1 cellular context compared by ENCODE assay signal in genomic region chr4:78150465-78150864, GRCh38.
TF ChIP-seq lines count a peak whose summit lies in the region.

No MANE protein-coding gene starts in this region.

TF ChIP-seq in HepG2, 621 proteins besides CTCF, POLR2A, EP300 and RAD21 (continued from another document):
- TF ChIP-seq CEBPZ (IDR thresholded peaks at IDR 0.05; ENCODE audit: low read length) (no peak), SOX6 (IDR thresholded peaks at IDR 0.05) (no peak), SOX6 (CRISPR knock-in tag; IDR thresholded peaks at IDR 0.05) (peak; percentile 44; the same call in 1 of the 2 replicates), PAXIP1 (CRISPR knock-in tag; conservative IDR thresholded peaks at IDR 0.05) (peak; percentile 73), SOX5 (CRISPR knock-in tag; IDR thresholded peaks at IDR 0.05; ENCODE audit: borderline replicate concordance) (peak; percentile 24; the same call in 1 of the 2 replicates), NCOR1 (IDR thresholded peaks at IDR 0.05; ENCODE audit: borderline replicate concordance, low read length) (peak; percentile 35; the same call in 1 of the 2 replicates), MIER2 (CRISPR knock-in tag; IDR thresholded peaks at IDR 0.05) (peak; percentile 22; the same call in 1 of the 2 replicates), FOXP4 (CRISPR knock-in tag; IDR thresholded peaks at IDR 0.05) (peak; percentile 34), ONECUT2 (CRISPR knock-in tag; IDR thresholded peaks at IDR 0.05) (peak; percentile 6; the same call in 1 of the 2 replicates), GATA4 (IDR thresholded peaks at IDR 0.05; ENCODE audit: borderline replicate concordance, low read depth) (peak; percentile 59; the same call in 1 of the 2 replicates), PHF21A (CRISPR knock-in tag; IDR thresholded peaks at IDR 0.05) (peak; percentile 46; the same call in 1 of the 2 replicates), RELA (CRISPR knock-in tag; IDR thresholded peaks at IDR 0.05) (no peak), ZNF761 (CRISPR knock-in tag; conservative IDR thresholded peaks at IDR 0.05) (no peak), POGZ (CRISPR knock-in tag; IDR thresholded peaks at IDR 0.05) (0 out of 2 replicates have a peak, but pooled peaks have one; percentile 24), HNRNPUL1 (IDR thresholded peaks at IDR 0.05; ENCODE audit: low read depth, low read length) (0 out of 2 replicates have a peak, but pooled peaks have one; percentile 24), ZNF672 (CRISPR knock-in tag; IDR thresholded peaks at IDR 0.05) (no peak), TCF7L2 (IDR thresholded peaks at IDR 0.05; ENCODE audit: low read depth, low read length) (peak; percentile 31; the same call in 1 of the 2 replicates), CBX5 (CRISPR knock-in tag; IDR thresholded peaks at IDR 0.05; ENCODE audit: borderline replicate concordance) (no peak), ZNF784 (CRISPR knock-in tag; IDR thresholded peaks at IDR 0.05; ENCODE audit: borderline replicate concordance) (no peak), NFYB (CRISPR knock-in tag; IDR thresholded peaks at IDR 0.05) (no peak), NCOA2 (CRISPR knock-in tag; IDR thresholded peaks at IDR 0.05) (peak; percentile 59; the same call in 1 of the 2 replicates), ZFAT (CRISPR knock-in tag; conservative IDR thresholded peaks at IDR 0.05) (no peak), BCL6 (CRISPR knock-in tag; IDR thresholded peaks at IDR 0.05) (peak; percentile 16; the same call in 1 of the 2 replicates), ZFP91 (CRISPR knock-in tag; IDR thresholded peaks at IDR 0.05; ENCODE audit: borderline replicate concordance) (no peak), HNF1A (IDR thresholded peaks at IDR 0.05; ENCODE audit: low read depth) (peak; percentile 79), HNF1A (CRISPR knock-in tag; IDR thresholded peaks at IDR 0.05; ENCODE audit: borderline replicate concordance) (no peak), NR2F6 (IDR thresholded peaks at IDR 0.05) (peak; percentile 48), NR2F6 (CRISPR knock-in tag; IDR thresholded peaks at IDR 0.05) (no peak), CSRNP1 (CRISPR knock-in tag; IDR thresholded peaks at IDR 0.05) (0 out of 2 replicates have a peak, but pooled peaks have one; percentile 23), TCF7 (IDR thresholded peaks at IDR 0.05; ENCODE audit: low read depth) (peak; percentile 35; the same call in 1 of the 2 replicates), GFI1 (CRISPR knock-in tag; IDR thresholded peaks at IDR 0.05; ENCODE audit: borderline replicate concordance) (peak; percentile 70)
TF ChIP-seq in HepG2: peak in this region for 31.
